ENCODE assay signal across 25 cellular contexts in the genomic region with DNA sequence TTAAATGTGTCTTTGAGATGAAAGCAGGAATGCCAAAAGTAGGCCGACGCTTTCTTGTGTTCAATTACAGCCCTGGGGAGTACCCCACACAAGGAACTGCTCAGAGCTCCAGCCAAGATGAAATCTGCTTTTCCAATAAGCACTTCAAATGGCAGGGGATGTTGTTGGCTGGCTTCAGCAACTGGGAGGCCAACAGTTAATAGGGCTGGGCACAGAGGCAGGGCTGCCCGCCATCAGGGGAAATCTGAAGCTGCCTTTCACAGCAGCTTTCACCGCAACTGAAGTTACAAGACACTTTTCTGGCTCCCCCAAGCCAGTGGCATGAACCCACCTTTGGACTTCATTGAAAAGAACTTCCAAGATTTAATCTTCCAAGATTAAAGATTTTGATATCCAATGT. TPM values are rescaled to one million over a fixed set of nuclear protein-coding genes. Genes with fewer than 3 reads are reported as not detected.
"Had no signal": no experiment of that assay in that cellular context is flagged by ENCODE, and none has a peak within 500 bp of the region (broad histone marks: within the 10 kb centered on the region; RNA-seq: fewer than 3 reads in every experiment).

No MANE protein-coding gene starts in this region.

- DNase-seq: activated CD4-positive, alpha-beta T cell treated with anti-CD3 and anti-CD28 coated beads for 36 hours; activated CD4-positive, alpha-beta T cell treated with anti-CD3 and anti-CD28 coated beads, Interleukin-2, amount 50 U/mL, for 1 hour; activated CD8-positive, alpha-beta memory T cell treated with anti-CD3 and anti-CD28 coated beads, Interleukin-2, amount 10 ng/mL, durations not matched to agents 7 days and 5 days; activated effector memory CD4-positive, alpha-beta T cell treated with Interleukin-2 at 50 U/mL for 16 hours; activated naive CD8-positive, alpha-beta T cell treated with anti-CD3 and anti-CD28 coated beads for 36 hours; activated T-cell treated with anti-CD3 and anti-CD28 coated beads, Interleukin-2, amount 50 U/mL, for 24 hours; MG63; MV-4-11; NCI-H1105 treated with DMSO at 0.1 percent for 48 hours; NCI-H1436 treated with DMSO at 0.1 percent for 48 hours; NCI-H187 treated with DMSO at 0.1 percent for 48 hours; NCI-H2081 treated with DMSO at 0.1 percent for 48 hours; NCI-H510A; NCI-H526 treated with DMSO at 0.1 percent for 48 hours; NCI-H82; Peyer's patch; SHP77 treated with DMSO at 0.1 percent for 48 hours; T-helper 2 cell; T1000; WERI-Rb-1 had no signal

- H3K27me3 ChIP-seq: MG63, Peyer's patch had no signal

- H3K4me3 Mint-ChIP-seq: activated CD4-positive, alpha-beta T cell treated with anti-CD3 and anti-CD28 coated beads for 36 hours; activated CD8-positive, alpha-beta memory T cell treated with anti-CD3 and anti-CD28 coated beads, Interleukin-2, amount 10 ng/mL, durations not matched to agents 7 days and 5 days; activated naive CD4-positive, alpha-beta T cell treated with anti-CD3 and anti-CD28 coated beads for 36 hours; activated naive CD8-positive, alpha-beta T cell treated with anti-CD3 and anti-CD28 coated beads for 36 hours; activated T-cell treated with anti-CD3 and anti-CD28 coated beads, Interleukin-2, amount 50 U/mL, for 24 hours had no signal

- H3K9me3 Mint-ChIP-seq: activated naive CD4-positive, alpha-beta T cell treated with anti-CD3 and anti-CD28 coated beads for 36 hours; activated naive CD8-positive, alpha-beta T cell treated with anti-CD3 and anti-CD28 coated beads for 36 hours; activated T-cell treated with anti-CD3 and anti-CD28 coated beads, Interleukin-2, amount 50 U/mL, for 24 hours; activated T-helper 1 cell treated with anti-CD3 and anti-CD28 coated beads, Interleukin-12 subunit alpha, Interleukin-12 subunit beta, Interleukin-2, Interleukin-4 antibody, amounts not matched to agents 30 ng/mL and 10 ng/mL and 1 ng/mL, durations not matched to agents 14 hours and 24 hours and 36 hours had no signal

- H3K27ac ChIP-seq: Peyer's patch, RWPE1, WERI-Rb-1 had no signal

- H3K4me3 ChIP-seq: MG63, Peyer's patch had no signal

- H3K36me3 Mint-ChIP-seq: activated naive CD8-positive, alpha-beta T cell treated with anti-CD3 and anti-CD28 coated beads for 36 hours had no signal

- H3K9me3 ChIP-seq: MG63, Peyer's patch had no signal

- H3K36me3 ChIP-seq: MG63, Peyer's patch, WERI-Rb-1 had no signal

- H3K27ac Mint-ChIP-seq: activated CD4-positive, alpha-beta T cell treated with anti-CD3 and anti-CD28 coated beads for 36 hours; activated CD8-positive, alpha-beta memory T cell treated with anti-CD3 and anti-CD28 coated beads, Interleukin-2, amount 10 ng/mL, durations not matched to agents 7 days and 5 days; activated naive CD4-positive, alpha-beta T cell treated with anti-CD3 and anti-CD28 coated beads for 36 hours; activated naive CD8-positive, alpha-beta T cell treated with anti-CD3 and anti-CD28 coated beads for 36 hours; activated T-cell treated with anti-CD3 and anti-CD28 coated beads, Interleukin-2, amount 50 U/mL, for 24 hours; activated T-helper 1 cell treated with anti-CD3 and anti-CD28 coated beads, Interleukin-12 subunit alpha, Interleukin-12 subunit beta, Interleukin-2, Interleukin-4 antibody, amounts not matched to agents 30 ng/mL and 10 ng/mL and 1 ng/mL, durations not matched to agents 14 hours and 24 hours and 36 hours had no signal

RNA-seq across cellular contexts. Expression of gene CPN2, which starts 40.6 kb away (rescaled TPM):
- total RNA-seq: activated CD4-positive, alpha-beta T cell treated with anti-CD3 and anti-CD28 coated beads for 36 hours; activated CD8-positive, alpha-beta memory T cell treated with anti-CD3 and anti-CD28 coated beads, Interleukin-2, amount 10 ng/mL, durations not matched to agents 7 days and 5 days; activated naive CD4-positive, alpha-beta T cell treated with anti-CD3 and anti-CD28 coated beads for 36 hours; activated naive CD8-positive, alpha-beta T cell treated with anti-CD3 and anti-CD28 coated beads for 36 hours; activated T-helper 1 cell treated with anti-CD3 and anti-CD28 coated beads, Interleukin-12 subunit alpha, Interleukin-12 subunit beta, Interleukin-2, Interleukin-4 antibody, amounts not matched to agents 30 ng/mL and 10 ng/mL and 1 ng/mL, durations not matched to agents 14 hours and 24 hours and 36 hours; cerebellum; Peyer's patch; SK-MEL-5 had no signal

RNA-seq across cellular contexts. Expression of gene LRRC15, which starts 59.0 kb away (rescaled TPM):
- total RNA-seq: activated CD8-positive, alpha-beta memory T cell treated with anti-CD3 and anti-CD28 coated beads, Interleukin-2, amount 10 ng/mL, durations not matched to agents 7 days and 5 days; activated naive CD4-positive, alpha-beta T cell treated with anti-CD3 and anti-CD28 coated beads for 36 hours; activated naive CD8-positive, alpha-beta T cell treated with anti-CD3 and anti-CD28 coated beads for 36 hours; activated T-helper 1 cell treated with anti-CD3 and anti-CD28 coated beads, Interleukin-12 subunit alpha, Interleukin-12 subunit beta, Interleukin-2, Interleukin-4 antibody, amounts not matched to agents 30 ng/mL and 10 ng/mL and 1 ng/mL, durations not matched to agents 14 hours and 24 hours and 36 hours; cerebellum; SK-MEL-5 had no signal
